In the genomic region with DNA sequence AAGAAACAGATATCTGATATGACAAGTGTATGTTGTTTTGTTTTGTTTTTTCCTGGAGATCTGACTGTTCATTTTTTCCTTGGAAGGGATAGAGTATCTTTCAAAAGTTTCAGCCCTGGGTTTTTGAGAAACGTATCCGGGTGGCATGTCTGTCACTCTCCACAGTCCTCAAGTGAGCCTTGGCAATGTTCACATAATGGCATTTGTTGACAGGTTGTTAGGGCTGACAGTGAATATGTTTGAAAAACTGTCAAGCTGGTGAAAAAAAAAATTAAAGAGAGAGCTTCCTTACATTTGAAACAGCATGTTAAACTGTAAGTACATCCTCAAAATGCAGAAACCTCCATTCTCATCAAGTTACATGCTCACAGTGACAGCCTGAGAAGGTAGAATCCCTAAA, we compare ENCODE assay signal across 6 cellular contexts.
"Had no signal": no experiment of that assay in that cellular context is flagged by ENCODE, and none has a peak within 500 bp of the region (broad histone marks: within the 10 kb centered on the region; RNA-seq: fewer than 3 reads in every experiment).

No MANE protein-coding gene starts in this region.

- H3K4me1 Mint-ChIP-seq: IgD-negative memory B cell had no signal

- H3K27ac ChIP-seq: HL-60 had no signal

- DNase-seq: IMR-90, KBM-7, KG1 had no signal

- H3K4me3 ChIP-seq: K562 had no signal

- H3K36me3 Mint-ChIP-seq: IgD-negative memory B cell had no signal

- H3K4me3 Mint-ChIP-seq: IgD-negative memory B cell had no signal
